1 cellular context compared by ENCODE assay signal in the genomic region with DNA sequence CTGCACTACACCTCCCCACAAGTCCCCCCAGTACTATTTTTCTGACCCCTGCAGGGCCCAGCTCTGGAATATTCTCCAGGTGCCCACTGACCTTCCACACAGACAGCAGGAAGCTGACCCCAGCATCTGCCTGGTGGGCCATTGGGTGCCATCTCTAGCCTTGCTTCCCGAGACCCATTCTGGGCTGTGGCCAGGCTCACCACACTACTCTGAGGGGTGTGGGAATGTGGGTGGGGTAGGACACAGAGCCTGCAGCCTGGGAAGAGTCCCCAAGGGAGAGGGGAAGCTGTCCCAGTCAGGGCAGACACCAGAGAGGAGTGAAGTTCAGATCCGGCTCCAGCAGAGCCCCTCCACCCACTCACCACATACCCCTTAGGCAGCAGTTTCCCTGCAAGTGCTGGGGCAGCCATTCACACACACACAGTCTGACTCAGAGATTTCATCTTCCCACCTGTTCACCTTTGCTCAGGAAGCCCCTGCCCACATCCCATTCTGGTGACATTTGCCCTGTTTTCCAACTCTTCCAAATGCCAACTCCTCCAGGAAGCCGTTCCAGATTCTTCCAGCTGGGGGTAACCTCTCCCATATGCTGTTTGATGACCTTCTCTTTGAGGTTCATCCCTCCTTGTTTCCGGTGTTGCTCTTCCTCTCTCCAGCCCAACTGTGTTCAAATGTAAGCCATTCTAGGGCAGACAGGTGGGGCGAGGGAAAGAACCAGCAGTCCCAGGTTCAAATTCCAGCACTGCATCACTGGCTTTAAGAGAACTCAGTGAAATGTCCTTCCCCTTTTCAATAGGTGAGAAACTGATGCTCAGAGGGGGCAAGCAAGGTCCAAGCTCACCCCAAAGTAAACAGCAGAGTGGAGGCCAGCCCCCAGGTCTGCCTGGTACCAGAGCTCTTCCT.
A peak's percentile ranks its signal among the peaks of the same experiment; 100 is the strongest.
TF ChIP-seq lines count a peak whose summit lies in the region.

No MANE protein-coding gene starts in this region.

TF ChIP-seq in K562, 482 proteins besides CTCF, POLR2A, EP300 and RAD21:
- TF ChIP-seq, protein P1, sequence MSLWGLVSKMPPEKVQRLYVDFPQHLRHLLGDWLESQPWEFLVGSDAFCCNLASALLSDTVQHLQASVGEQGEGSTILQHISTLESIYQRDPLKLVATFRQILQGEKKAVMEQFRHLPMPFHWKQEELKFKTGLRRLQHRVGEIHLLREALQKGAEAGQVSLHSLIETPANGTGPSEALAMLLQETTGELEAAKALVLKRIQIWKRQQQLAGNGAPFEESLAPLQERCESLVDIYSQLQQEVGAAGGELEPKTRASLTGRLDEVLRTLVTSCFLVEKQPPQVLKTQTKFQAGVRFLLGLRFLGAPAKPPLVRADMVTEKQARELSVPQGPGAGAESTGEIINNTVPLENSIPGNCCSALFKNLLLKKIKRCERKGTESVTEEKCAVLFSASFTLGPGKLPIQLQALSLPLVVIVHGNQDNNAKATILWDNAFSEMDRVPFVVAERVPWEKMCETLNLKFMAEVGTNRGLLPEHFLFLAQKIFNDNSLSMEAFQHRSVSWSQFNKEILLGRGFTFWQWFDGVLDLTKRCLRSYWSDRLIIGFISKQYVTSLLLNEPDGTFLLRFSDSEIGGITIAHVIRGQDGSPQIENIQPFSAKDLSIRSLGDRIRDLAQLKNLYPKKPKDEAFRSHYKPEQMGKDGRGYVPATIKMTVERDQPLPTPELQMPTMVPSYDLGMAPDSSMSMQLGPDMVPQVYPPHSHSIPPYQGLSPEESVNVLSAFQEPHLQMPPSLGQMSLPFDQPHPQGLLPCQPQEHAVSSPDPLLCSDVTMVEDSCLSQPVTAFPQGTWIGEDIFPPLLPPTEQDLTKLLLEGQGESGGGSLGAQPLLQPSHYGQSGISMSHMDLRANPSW (CRISPR knock-in tag; IDR thresholded peaks at IDR 0.05): no peak
- TF ChIP-seq ZFP36 (IDR thresholded peaks at IDR 0.05; ENCODE audit: low read depth, low read length, partially characterized antibody): peak; percentile 14
- TF ChIP-seq CREM (IDR thresholded peaks at IDR 0.05; ENCODE audit: low read depth): no peak
- no peak for TF ChIP-seq SRSF3 (IDR thresholded peaks at IDR 0.05; ENCODE audit: insufficient read depth, low read length)
- TF ChIP-seq, protein P2, sequence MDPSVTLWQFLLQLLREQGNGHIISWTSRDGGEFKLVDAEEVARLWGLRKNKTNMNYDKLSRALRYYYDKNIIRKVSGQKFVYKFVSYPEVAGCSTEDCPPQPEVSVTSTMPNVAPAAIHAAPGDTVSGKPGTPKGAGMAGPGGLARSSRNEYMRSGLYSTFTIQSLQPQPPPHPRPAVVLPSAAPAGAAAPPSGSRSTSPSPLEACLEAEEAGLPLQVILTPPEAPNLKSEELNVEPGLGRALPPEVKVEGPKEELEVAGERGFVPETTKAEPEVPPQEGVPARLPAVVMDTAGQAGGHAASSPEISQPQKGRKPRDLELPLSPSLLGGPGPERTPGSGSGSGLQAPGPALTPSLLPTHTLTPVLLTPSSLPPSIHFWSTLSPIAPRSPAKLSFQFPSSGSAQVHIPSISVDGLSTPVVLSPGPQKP (CRISPR knock-in tag; IDR thresholded peaks at IDR 0.05): no peak
- TF ChIP-seq, protein P3, sequence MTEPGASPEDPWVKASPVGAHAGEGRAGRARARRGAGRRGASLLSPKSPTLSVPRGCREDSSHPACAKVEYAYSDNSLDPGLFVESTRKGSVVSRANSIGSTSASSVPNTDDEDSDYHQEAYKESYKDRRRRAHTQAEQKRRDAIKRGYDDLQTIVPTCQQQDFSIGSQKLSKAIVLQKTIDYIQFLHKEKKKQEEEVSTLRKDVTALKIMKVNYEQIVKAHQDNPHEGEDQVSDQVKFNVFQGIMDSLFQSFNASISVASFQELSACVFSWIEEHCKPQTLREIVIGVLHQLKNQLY (CRISPR knock-in tag; conservative IDR thresholded peaks at IDR 0.05): no peak
